3 cellular contexts compared by ENCODE assay signal in the genomic region with DNA sequence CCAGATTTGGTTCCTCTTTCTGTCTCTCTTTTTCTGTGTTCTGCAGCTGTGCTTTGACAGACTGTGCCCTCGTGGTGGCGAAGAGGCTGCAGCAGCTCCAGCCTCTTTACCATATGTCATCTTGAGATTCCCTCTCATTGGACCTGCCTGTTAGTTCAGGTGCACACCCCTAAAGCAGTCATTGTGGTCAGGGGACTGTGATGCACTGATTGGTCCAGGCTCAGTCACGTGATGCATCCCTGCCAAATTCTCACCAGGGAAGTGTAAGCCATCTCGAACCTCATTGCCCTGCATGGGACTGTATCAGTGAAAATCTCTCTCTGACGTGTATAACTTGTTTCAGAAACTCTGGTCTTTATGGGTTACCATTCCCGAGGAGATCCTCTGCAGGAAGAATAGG.
TF ChIP-seq lines count a peak whose summit lies in the region.

No MANE protein-coding gene starts in this region.

TF ChIP-seq in HepG2, 621 proteins besides CTCF, POLR2A, EP300 and RAD21:
- TF ChIP-seq, protein P1, sequence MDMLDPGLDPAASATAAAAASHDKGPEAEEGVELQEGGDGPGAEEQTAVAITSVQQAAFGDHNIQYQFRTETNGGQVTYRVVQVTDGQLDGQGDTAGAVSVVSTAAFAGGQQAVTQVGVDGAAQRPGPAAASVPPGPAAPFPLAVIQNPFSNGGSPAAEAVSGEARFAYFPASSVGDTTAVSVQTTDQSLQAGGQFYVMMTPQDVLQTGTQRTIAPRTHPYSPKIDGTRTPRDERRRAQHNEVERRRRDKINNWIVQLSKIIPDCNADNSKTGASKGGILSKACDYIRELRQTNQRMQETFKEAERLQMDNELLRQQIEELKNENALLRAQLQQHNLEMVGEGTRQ (IDR thresholded peaks at IDR 0.05; ENCODE audit: low read depth, low read length): peak; percentile 82
- TF ChIP-seq, protein P1 (CRISPR knock-in tag; IDR thresholded peaks at IDR 0.05; ENCODE audit: borderline replicate concordance): no peak
- TF ChIP-seq MATR3 (CRISPR knock-in tag; IDR thresholded peaks at IDR 0.05): no peak
- peak; percentile 42; the same call in 1 of the 2 replicates for TF ChIP-seq NFYC (CRISPR knock-in tag; IDR thresholded peaks at IDR 0.05)
- no peak for TF ChIP-seq XRCC5 (optimal IDR thresholded peaks at IDR 0.05; ENCODE audit: low read length)
- peak; percentile 89 for TF ChIP-seq RAD51 (IDR thresholded peaks at IDR 0.05; ENCODE audit: borderline replicate concordance)
- peak; percentile 38; the same call in 1 of the 2 replicates for TF ChIP-seq CREB1 (IDR thresholded peaks at IDR 0.05)
- no peak for TF ChIP-seq CREB1 (CRISPR knock-in tag; IDR thresholded peaks at IDR 0.05)

TF ChIP-seq in IMR-90, 13 proteins besides CTCF, POLR2A, EP300 and RAD21:
- TF ChIP-seq, protein P2, sequence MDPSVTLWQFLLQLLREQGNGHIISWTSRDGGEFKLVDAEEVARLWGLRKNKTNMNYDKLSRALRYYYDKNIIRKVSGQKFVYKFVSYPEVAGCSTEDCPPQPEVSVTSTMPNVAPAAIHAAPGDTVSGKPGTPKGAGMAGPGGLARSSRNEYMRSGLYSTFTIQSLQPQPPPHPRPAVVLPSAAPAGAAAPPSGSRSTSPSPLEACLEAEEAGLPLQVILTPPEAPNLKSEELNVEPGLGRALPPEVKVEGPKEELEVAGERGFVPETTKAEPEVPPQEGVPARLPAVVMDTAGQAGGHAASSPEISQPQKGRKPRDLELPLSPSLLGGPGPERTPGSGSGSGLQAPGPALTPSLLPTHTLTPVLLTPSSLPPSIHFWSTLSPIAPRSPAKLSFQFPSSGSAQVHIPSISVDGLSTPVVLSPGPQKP (IDR thresholded peaks at IDR 0.05; ENCODE audit: borderline replicate concordance, low read depth, low read length): no peak
- TF ChIP-seq MAZ (IDR thresholded peaks at IDR 0.05; ENCODE audit: borderline replicate concordance, low read depth, low read length) (no peak), CHD1 (IDR thresholded peaks at IDR 0.05; ENCODE audit: low read depth, low read length) (no peak)
- TF ChIP-seq, protein P1 (IDR thresholded peaks at IDR 0.05; ENCODE audit: low read depth, low read length): 0 out of 2 replicates have a peak, but pooled peaks have one; percentile 35

TF ChIP-seq in H1, 55 proteins besides CTCF, POLR2A, EP300 and RAD21:
- TF ChIP-seq, protein P3, sequence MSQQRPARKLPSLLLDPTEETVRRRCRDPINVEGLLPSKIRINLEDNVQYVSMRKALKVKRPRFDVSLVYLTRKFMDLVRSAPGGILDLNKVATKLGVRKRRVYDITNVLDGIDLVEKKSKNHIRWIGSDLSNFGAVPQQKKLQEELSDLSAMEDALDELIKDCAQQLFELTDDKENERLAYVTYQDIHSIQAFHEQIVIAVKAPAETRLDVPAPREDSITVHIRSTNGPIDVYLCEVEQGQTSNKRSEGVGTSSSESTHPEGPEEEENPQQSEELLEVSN (IDR thresholded peaks at IDR 0.05): no peak
- TF ChIP-seq, protein P1 (IDR thresholded peaks at IDR 0.05; ENCODE audit: low read length): 0 out of 2 replicates have a peak, but pooled peaks have one; percentile 19
